Comparison of ENCODE assay signal across 8 cellular contexts in the genomic region with DNA sequence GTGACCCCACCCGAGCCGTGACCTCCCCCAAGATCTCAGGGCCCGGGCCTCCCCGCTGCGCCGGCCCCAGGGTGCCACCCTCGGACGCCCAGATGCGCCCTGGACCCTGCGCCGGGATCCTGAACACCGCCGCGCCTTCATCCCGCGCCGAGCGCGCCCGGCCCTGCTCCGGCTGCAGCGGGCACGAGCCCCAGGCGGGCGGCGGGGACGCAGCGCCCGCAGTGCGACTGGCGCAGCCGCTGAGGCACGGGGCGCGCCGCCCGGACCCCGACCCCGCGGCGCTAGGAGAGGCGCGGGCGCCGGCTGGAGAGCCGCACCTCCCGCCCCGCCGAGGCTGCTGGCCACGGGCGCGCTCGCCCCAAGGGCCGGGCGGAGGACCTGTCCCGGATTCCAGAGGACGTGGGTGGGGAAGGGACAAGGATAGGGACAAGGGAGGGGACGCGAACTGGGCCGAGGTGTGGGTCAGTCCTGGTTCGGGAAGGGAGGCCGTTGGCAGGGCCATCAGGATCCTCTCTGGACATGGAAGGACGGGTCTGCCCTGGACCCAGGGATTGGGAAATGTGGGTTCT. TPM values are rescaled to one million over a fixed set of nuclear protein-coding genes. Genes with fewer than 3 reads are reported as not detected.
A peak's percentile ranks its signal among the peaks of the same experiment; 100 is the strongest.
DNase-seq lines count a peak whose midpoint lies in the region; ATAC-seq and TF ChIP-seq lines count a peak whose summit lies in the region.

No MANE protein-coding gene starts in this region.

- H3K4me3 Mint-ChIP-seq in chondrocyte (ENCODE audit: unreplicated experiment) = peak overlapping the region; percentile 74
- H3K4me3 Mint-ChIP-seq in naive thymus-derived CD8-positive, alpha-beta T cell = peak overlapping the region; percentile 74 to 89 (median 85)

- TF ChIP-seq CTCF in BE2C (IDR thresholded peaks at IDR 0.05; ENCODE audit: low read depth, low read length) = no peak
- no peak for TF ChIP-seq CTCF in chondrocyte (IDR thresholded peaks at IDR 0.05)
- no peak for TF ChIP-seq CTCF in GM10266 (IDR thresholded peaks at IDR 0.05; ENCODE audit: control insufficient read depth, insufficient read depth, low read depth, missing control alignments)

- H3K27me3 Mint-ChIP-seq in chondrocyte (ENCODE audit: low read depth) = peaks cover 38% of the 10 kb centered on the region
- peaks cover 6 to 36% (median 24%) of the 10 kb centered on the region in 5 donors for H3K27me3 Mint-ChIP-seq in naive thymus-derived CD8-positive, alpha-beta T cell

- H3K9me3 Mint-ChIP-seq in chondrocyte (ENCODE audit: low read depth) = no peaks in the 10 kb centered on the region
- H3K9me3 Mint-ChIP-seq in naive thymus-derived CD8-positive, alpha-beta T cell = peaks cover 0 to 3% (median 0%) of the 10 kb centered on the region in 9 donors

- DNase-seq in BE2C = no peak
- no peak for DNase-seq in MG63
- DNase-seq in chondrocyte (ENCODE audit: low spot score) = no peak
- DNase-seq in naive thymus-derived CD8-positive, alpha-beta T cell = peak in 4 of 10 donors; percentile 17 to 30 (median 21)
- DNase-seq in GM10266 (ENCODE audit: extremely low spot score) = no peak
- no peak for DNase-seq in kidney glomerular epithelial cell (lab: John Stamatoyannopoulos, UW)
- DNase-seq in middle frontal gyrus (ENCODE audit: extremely low spot score, low spot score) = no peak

- H3K36me3 Mint-ChIP-seq in chondrocyte (ENCODE audit: low read depth) = peaks cover 3% of the 10 kb centered on the region
- no peaks in the 10 kb centered on the region for H3K36me3 Mint-ChIP-seq in naive thymus-derived CD8-positive, alpha-beta T cell

- no peaks in the 10 kb centered on the region; the same call in 1 of the 2 replicates for H3K4me1 ChIP-seq in BE2C

- POLR2A ChIA-PET in naive thymus-derived CD8-positive, alpha-beta T cell (lab: Charles Lee) = interaction anchor here (1.4 kb wide), 1 partner anchor 155 kb away, joined by 4 read pairs; a partner anchor contains a TSS

- peak overlapping the region; percentile 51 for H3K4me3 ChIP-seq in BE2C (ENCODE audit: low read depth, low read length)
- H3K4me3 ChIP-seq in MG63 = peak overlapping the region; percentile 43

- H3K27me3 ChIP-seq in BE2C (peaks cover 49% of the 10 kb centered on the region), MG63 (peaks cover 5% of the 10 kb centered on the region; the same call in 1 of the 2 replicates)

- no peak for ATAC-seq in naive thymus-derived CD8-positive, alpha-beta T cell
- no peak for ATAC-seq in HG03135 (IDR thresholded peaks at IDR 0.05; ENCODE audit: unreplicated experiment)

- H3K27ac Mint-ChIP-seq in chondrocyte (ENCODE audit: unreplicated experiment) = no peak overlapping the region
- H3K27ac Mint-ChIP-seq in naive thymus-derived CD8-positive, alpha-beta T cell = peak overlapping the region in 4 of 10 donors; percentile 59 to 74 (median 62)

- H3K4me1 Mint-ChIP-seq in chondrocyte (ENCODE audit: low read depth) = peaks cover 39% of the 10 kb centered on the region
- H3K4me1 Mint-ChIP-seq in naive thymus-derived CD8-positive, alpha-beta T cell = peaks cover 35 to 65% (median 62%) of the 10 kb centered on the region in 4 donors

- H3K9me3 ChIP-seq in BE2C (no peaks in the 10 kb centered on the region), MG63 (no peaks in the 10 kb centered on the region)

- H3K36me3 ChIP-seq in BE2C (no peaks in the 10 kb centered on the region), MG63 (no peaks in the 10 kb centered on the region)

RNA-seq across cellular contexts. Expression of a gene that starts 1.2 kb away (rescaled TPM):
- 2.3 TPM for polyA plus RNA-seq in BE2C (2012; ENCODE audit: insufficient read depth, insufficient read length, low read depth)
- 1.5 and 3.1 TPM in 2 replicates for total RNA-seq in MG63 (2014; rRNA removed; shearing (Covaris generic); ENCODE audit: low replicate concordance)
- 1.3 to 3.3 TPM (median 2.8 TPM) in 3 replicates for total RNA-seq in chondrocyte
- 10 to 100 TPM; 11.8 to 12.3 TPM for total RNA-seq in naive thymus-derived CD8-positive, alpha-beta T cell
- polyA plus RNA-seq in naive thymus-derived CD8-positive, alpha-beta T cell = 1 to 10 TPM; 5.0 to 8.5 (median 6.4) TPM

RNA-seq across cellular contexts. Expression of a gene that starts 1.5 kb away (rescaled TPM):
- 0.54 TPM for polyA plus RNA-seq in BE2C (2012; ENCODE audit: insufficient read depth, insufficient read length, low read depth)
- total RNA-seq in MG63 (2014; rRNA removed; shearing (Covaris generic); ENCODE audit: low replicate concordance) = not detected in 2 replicates
- total RNA-seq in chondrocyte = not detected in 3 replicates
- not detected for total RNA-seq in naive thymus-derived CD8-positive, alpha-beta T cell
- polyA plus RNA-seq in naive thymus-derived CD8-positive, alpha-beta T cell = under 1 TPM in 1 of 3 donors, not detected in 2; 0.05 TPM

RNA-seq across cellular contexts. Expression of a gene that starts 51.6 kb away (rescaled TPM):
- 49.0 TPM for polyA plus RNA-seq in BE2C (2012; ENCODE audit: insufficient read depth, insufficient read length, low read depth)
- total RNA-seq in MG63 (2014; rRNA removed; shearing (Covaris generic); ENCODE audit: low replicate concordance) = 39.8 and 44.8 TPM in 2 replicates
- total RNA-seq in chondrocyte = 53.6 to 56.3 TPM (median 54.0 TPM) in 3 replicates
- total RNA-seq in naive thymus-derived CD8-positive, alpha-beta T cell = 100 to 1,000 TPM in 1 of 2 experiments, 10 to 100 TPM in 1; 94.2 to 100 TPM
- 10 to 100 TPM; 59.8 to 88.3 (median 73.3) TPM for polyA plus RNA-seq in naive thymus-derived CD8-positive, alpha-beta T cell
